Comparison of ENCODE assay signal across 8 cellular contexts in genomic region chr20:32761831-32762753, GRCh38. TPM values are rescaled to one million over a fixed set of nuclear protein-coding genes. Genes with fewer than 3 reads are reported as not detected.
A peak's percentile ranks its signal among the peaks of the same experiment; 100 is the strongest.
DNase-seq lines count a peak whose midpoint lies in the region; ATAC-seq and TF ChIP-seq lines count a peak whose summit lies in the region.

Gene DNMT3B (plus strand): TSS chr20:32762385. CDS start chr20:32780324, 17,939 bp downstream.

- no peaks in the 10 kb centered on the region for H3K36me3 Mint-ChIP-seq in activated naive CD8-positive, alpha-beta T cell treated with anti-CD3 and anti-CD28 coated beads, Interleukin-2, amount 10 ng/mL, durations not matched to agents 7 days and 5 days

- peaks cover 26% of the 10 kb centered on the region for H3K4me1 Mint-ChIP-seq in activated naive CD8-positive, alpha-beta T cell treated with anti-CD3 and anti-CD28 coated beads, Interleukin-2, amount 10 ng/mL, durations not matched to agents 7 days and 5 days

- peak; percentile 46 for TF ChIP-seq CTCF in LNCaP clone FGC (IDR thresholded peaks at IDR 0.05; ENCODE audit: control insufficient read depth, extremely low read depth, insufficient read depth)
- peak in 5 of 9 donors; percentile 20 to 54 (median 30) for TF ChIP-seq CTCF in heart right ventricle (IDR thresholded peaks at IDR 0.05)

- ATAC-seq in GM21529 (IDR thresholded peaks at IDR 0.05; ENCODE audit: unreplicated experiment): peak; percentile 63
- ATAC-seq in activated naive CD8-positive, alpha-beta T cell treated with anti-CD3 and anti-CD28 coated beads, Interleukin-2, amount 10 ng/mL, durations not matched to agents 7 days and 5 days (ENCODE audit: low read depth): peak; percentile 77
- peak; percentile 83 to 94 (median 92) for ATAC-seq in heart right ventricle

- peak within 1 kb of the TSS; percentile 85 for H3K27ac Mint-ChIP-seq in activated naive CD8-positive, alpha-beta T cell treated with anti-CD3 and anti-CD28 coated beads, Interleukin-2, amount 10 ng/mL, durations not matched to agents 7 days and 5 days

- peak within 1 kb of the TSS in 6 of 10 donors; percentile 23 to 69 (median 39) for H3K27ac ChIP-seq in heart right ventricle
- no peak within 1 kb of the TSS for H3K27ac ChIP-seq in urinary bladder (ENCODE audit: low read depth)

- intact Hi-C loops in heart right ventricle (cut with DNase I) (loop anchor here in 4 of 10 donors (5.0 kb wide), 3 partner anchors 80 to 90 kb away; partner anchors contain the start of gene C20orf203 (in 1 of the 4)), posterior vena cava (cut with DNase I) (loop anchor here in 1 of 2 donors (10.0 kb wide), 1 partner anchor 77 kb away; no protein-coding TSS in a partner anchor)

- DNase-seq in DMS114 treated with DMSO at 0.1 percent for 48 hours (lab: John Stamatoyannopoulos, UW; ENCODE audit: unreplicated experiment) (peak; percentile 36), LNCaP clone FGC (ENCODE audit: low read depth) (peak; percentile 31), SKM-1 treated with dmso at 0.1 percent for 144 hours (lab: John Stamatoyannopoulos, UW; ENCODE audit: unreplicated experiment) (peak; percentile 67), heart right ventricle (peak; percentile 82 to 85), posterior vena cava (ENCODE audit: low spot score) (peak; percentile 91)
- peak; percentile 85 for DNase-seq in activated naive CD8-positive, alpha-beta T cell treated with anti-CD3 and anti-CD28 coated beads, Interleukin-2, amount 10 ng/mL, durations not matched to agents 7 days and 5 days

- peak within 1 kb of the TSS; percentile 92 for H3K4me3 Mint-ChIP-seq in activated naive CD8-positive, alpha-beta T cell treated with anti-CD3 and anti-CD28 coated beads, Interleukin-2, amount 10 ng/mL, durations not matched to agents 7 days and 5 days

- H3K4me3 ChIP-seq in LNCaP clone FGC (ENCODE audit: low read depth, low read length) (peak within 1 kb of the TSS; percentile 91), heart right ventricle (peak within 1 kb of the TSS; percentile 56 to 99 (median 81)), urinary bladder (ENCODE audit: low read depth, low read length) (peak within 1 kb of the TSS; percentile 94)

- peaks cover 0 to 10% (median 0%) of the 10 kb centered on the region in 7 donors for H3K27me3 ChIP-seq in heart right ventricle

- peaks cover 4% of the 10 kb centered on the region for H3K27me3 Mint-ChIP-seq in activated naive CD8-positive, alpha-beta T cell treated with anti-CD3 and anti-CD28 coated beads, Interleukin-2, amount 10 ng/mL, durations not matched to agents 7 days and 5 days

- WGBS in heart right ventricle, 2 donors: 1% methylated on average over 77 to 91 of the region's 92 CpGs
- 1% methylated on average over 92 of the region's 92 CpGs for WGBS in urinary bladder

- no peaks in the 10 kb centered on the region for H3K9me3 ChIP-seq in heart right ventricle

- H3K4me1 ChIP-seq in heart right ventricle (peaks cover 5 to 26% (median 20%) of the 10 kb centered on the region in 9 donors), urinary bladder (ENCODE audit: insufficient read depth) (peaks cover 2% of the 10 kb centered on the region)

- H3K36me3 ChIP-seq in heart right ventricle (no peaks in the 10 kb centered on the region), urinary bladder (ENCODE audit: insufficient read depth) (no peaks in the 10 kb centered on the region)

- POLR2A ChIA-PET in activated naive CD8-positive, alpha-beta T cell treated with anti-CD3 and anti-CD28 coated beads, Interleukin-2, amount 10 ng/mL, durations not matched to agents 7 days and 5 days (lab: Charles Lee): interaction anchor here (0.5 to 3.2 kb wide), 13 partner anchors 10 to 233 kb away, joined by 3 to 33 read pairs (median 5); partner anchors contain the start of genes C20orf203 and COMMD7

- H3K9me3 Mint-ChIP-seq in activated naive CD8-positive, alpha-beta T cell treated with anti-CD3 and anti-CD28 coated beads, Interleukin-2, amount 10 ng/mL, durations not matched to agents 7 days and 5 days: no peaks in the 10 kb centered on the region

RNA-seq across cellular contexts. Expression of gene DNMT3B, which starts in this region (rescaled TPM):
- 1 to 10 TPM; 4.9 to 6.6 TPM for total RNA-seq in activated naive CD8-positive, alpha-beta T cell treated with anti-CD3 and anti-CD28 coated beads, Interleukin-2, amount 10 ng/mL, durations not matched to agents 7 days and 5 days
- total RNA-seq in heart right ventricle: under 1 TPM; 0.27 to 0.95 (median 0.68) TPM
- 1 to 10 TPM in 1 of 2 donors, under 1 TPM in 1; 0.35 to 1.8 TPM for polyA plus RNA-seq in heart right ventricle
- under 1 TPM; 0.38 to 0.56 TPM for total RNA-seq in posterior vena cava
- 2.4 TPM for total RNA-seq in urinary bladder
- 1.0 TPM for polyA plus RNA-seq in urinary bladder

Comparison
In these comparisons a context has a peak if more than half of its experiments do, and no peak if none do; other contexts are left out.
1. Peak in DNase-seq in posterior vena cava; RNA of the gene not detected or under 1 TPM.
2. DNase-seq: peak in every context shown above with its lines; median percentile 91 in posterior vena cava; 85 in activated naive CD8-positive, alpha-beta T cell treated with anti-CD3 and anti-CD28 coated beads, Interleukin-2, amount 10 ng/mL, durations not matched to agents 7 days and 5 days; 84 in heart right ventricle; 67 in SKM-1 treated with dmso at 0.1 percent for 144 hours; 36 in DMS114 treated with DMSO at 0.1 percent for 48 hours; 31 in LNCaP clone FGC.